9 cellular contexts compared by ENCODE assay signal in the genomic region with DNA sequence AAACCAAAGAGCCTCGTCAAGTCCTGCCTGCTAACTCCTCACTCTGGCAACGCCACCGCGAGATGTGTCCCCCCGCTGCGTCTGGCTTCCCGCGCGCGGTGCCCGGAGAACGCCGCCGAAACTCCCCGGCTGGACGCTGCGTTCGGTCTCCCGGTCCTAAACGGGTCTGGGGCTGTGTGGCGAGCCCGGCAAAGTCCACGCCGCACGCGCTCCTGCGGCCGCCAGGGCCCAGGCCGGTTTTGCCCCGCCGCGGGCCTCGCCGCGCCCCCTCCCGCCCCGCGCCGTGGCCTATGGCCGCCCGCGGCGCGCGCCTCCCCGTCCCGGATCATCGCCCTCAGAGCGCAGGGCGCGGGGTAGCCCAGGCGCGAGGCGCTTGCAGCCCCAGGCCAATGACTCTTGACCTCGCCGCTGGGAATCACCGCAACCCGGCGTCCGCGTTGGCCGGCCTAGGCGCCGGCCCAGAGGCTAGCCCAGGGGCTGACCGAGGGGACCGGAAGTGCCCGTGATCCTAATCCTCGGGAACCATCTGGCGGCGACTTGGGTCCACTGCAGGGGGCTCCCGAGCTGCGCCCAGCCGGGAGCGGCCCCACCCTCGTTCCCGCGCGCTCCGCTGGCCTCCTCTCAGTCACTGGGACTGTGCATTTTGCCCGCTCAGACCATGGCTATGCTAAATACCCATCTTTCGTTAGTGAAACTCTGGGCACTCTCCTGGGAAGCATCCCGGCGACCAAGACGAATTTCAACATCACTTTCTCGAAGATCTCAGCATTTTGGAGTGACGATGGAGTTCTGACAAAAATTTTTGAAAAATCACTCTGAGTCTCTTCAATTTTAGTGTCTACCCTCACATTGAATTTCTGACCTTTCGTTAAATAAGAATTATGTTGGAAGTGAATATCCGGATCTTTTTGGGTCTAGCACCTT. TPM values are rescaled to one million over a fixed set of nuclear protein-coding genes. Genes with fewer than 3 reads are reported as not detected.
DNase-seq lines count a peak whose midpoint lies in the region; FAIRE-seq and TF ChIP-seq lines count a peak whose summit lies in the region.
"Had no signal": no experiment of that assay in that cellular context is flagged by ENCODE, and none has a peak within 500 bp of the region (broad histone marks: within the 10 kb centered on the region; RNA-seq: fewer than 3 reads in every experiment).

A gene (minus strand): TSS at position 214 of the 924 bp plus-strand sequence. CDS start 266 bp downstream, outside the sequence.

- H3K9me3 ChIP-seq in HUES48 (ENCODE audit: control insufficient read depth, insufficient read depth, low read length) (no peaks in the 10 kb centered on the region), skeletal muscle tissue (ENCODE audit: control insufficient read depth in 3 of 3, low read length in 3 of 3) (no peaks in the 10 kb centered on the region)

- H3K27me3 ChIP-seq in HUES48 (ENCODE audit: control insufficient read depth, insufficient read depth, low read length) (peaks cover 18% of the 10 kb centered on the region), skeletal muscle tissue (ENCODE audit: control insufficient read depth in 3 of 3, insufficient read depth in 3 of 3, low read length in 3 of 3) (peaks cover 0 to 3% (median 0%) of the 10 kb centered on the region in 3 donors)

- H3K36me3 ChIP-seq in HUES48 (ENCODE audit: control insufficient read depth, insufficient read depth, low read length) = peaks cover 31% of the 10 kb centered on the region
- peaks cover 0 to 6% (median 0%) of the 10 kb centered on the region in 3 donors for H3K36me3 ChIP-seq in skeletal muscle tissue (ENCODE audit: control insufficient read depth in 3 of 3, insufficient read depth in 3 of 3, low read length in 3 of 3)

- peak within 1 kb of the TSS; percentile 68 for H3K27ac ChIP-seq in HUES48 (ENCODE audit: low read depth, low read length)
- H3K27ac ChIP-seq in skeletal muscle tissue (ENCODE audit: low read depth, low read length) = no peak within 1 kb of the TSS

- peak; percentile 82 for DNase-seq in DMS153 treated with DMSO at 0.1 percent for 48 hours (lab: John Stamatoyannopoulos, UW; ENCODE audit: unreplicated experiment)
- peak; percentile 77 for DNase-seq in GM20000 (ENCODE audit: low spot score)
- DNase-seq in RCC 7860 (ENCODE audit: low spot score) = peak; percentile 62
- peak; percentile 69 for DNase-seq in choroid plexus epithelial cell (ENCODE audit: low read depth)
- peak; percentile 58 for DNase-seq in iris pigment epithelial cell (ENCODE audit: low read depth)
- DNase-seq in activated gamma-delta T cell (lab: John Stamatoyannopoulos, UW) = no peak

- H3K9ac ChIP-seq in HUES48 (ENCODE audit: low read depth, low read length) (peak within 1 kb of the TSS; percentile 69), skeletal muscle tissue (ENCODE audit: low read depth in 1 of 3, low read length in 3 of 3) (peak within 1 kb of the TSS; percentile 62 to 83 (median 73))

- FAIRE-seq in RCC 7860 (lab: Jason Lieb, UNC) = no peak

- TF ChIP-seq CTCF in GM20000 (IDR thresholded peaks at IDR 0.05; ENCODE audit: extremely low read depth, missing control alignments) = no peak
- peak; percentile 67 for TF ChIP-seq CTCF in choroid plexus epithelial cell (conservative IDR thresholded peaks at IDR 0.05; ENCODE audit: low read depth, low read length)

- H3K4me3 ChIP-seq in HUES48 (ENCODE audit: low read depth, low read length) (peak within 1 kb of the TSS; percentile 77), choroid plexus epithelial cell (ENCODE audit: low read depth, low read length) (peak within 1 kb of the TSS; percentile 69), skeletal muscle tissue (ENCODE audit: low read length in 3 of 3) (peak within 1 kb of the TSS; percentile 83 to 89 (median 88))

- H3K4me1 ChIP-seq in HUES48 (ENCODE audit: control insufficient read depth, insufficient read depth, low read length) (peaks cover 20% of the 10 kb centered on the region), skeletal muscle tissue (ENCODE audit: control insufficient read depth in 3 of 3, insufficient read depth in 3 of 3, low read length in 3 of 3) (peaks cover 6 to 10% (median 7%) of the 10 kb centered on the region in 3 donors)

RNA-seq across cellular contexts. Expression of the gene that starts here (rescaled TPM):
- total RNA-seq in skeletal muscle tissue = 2.1 TPM
- total RNA-seq: mononuclear cell had no signal
